In the genomic region with DNA sequence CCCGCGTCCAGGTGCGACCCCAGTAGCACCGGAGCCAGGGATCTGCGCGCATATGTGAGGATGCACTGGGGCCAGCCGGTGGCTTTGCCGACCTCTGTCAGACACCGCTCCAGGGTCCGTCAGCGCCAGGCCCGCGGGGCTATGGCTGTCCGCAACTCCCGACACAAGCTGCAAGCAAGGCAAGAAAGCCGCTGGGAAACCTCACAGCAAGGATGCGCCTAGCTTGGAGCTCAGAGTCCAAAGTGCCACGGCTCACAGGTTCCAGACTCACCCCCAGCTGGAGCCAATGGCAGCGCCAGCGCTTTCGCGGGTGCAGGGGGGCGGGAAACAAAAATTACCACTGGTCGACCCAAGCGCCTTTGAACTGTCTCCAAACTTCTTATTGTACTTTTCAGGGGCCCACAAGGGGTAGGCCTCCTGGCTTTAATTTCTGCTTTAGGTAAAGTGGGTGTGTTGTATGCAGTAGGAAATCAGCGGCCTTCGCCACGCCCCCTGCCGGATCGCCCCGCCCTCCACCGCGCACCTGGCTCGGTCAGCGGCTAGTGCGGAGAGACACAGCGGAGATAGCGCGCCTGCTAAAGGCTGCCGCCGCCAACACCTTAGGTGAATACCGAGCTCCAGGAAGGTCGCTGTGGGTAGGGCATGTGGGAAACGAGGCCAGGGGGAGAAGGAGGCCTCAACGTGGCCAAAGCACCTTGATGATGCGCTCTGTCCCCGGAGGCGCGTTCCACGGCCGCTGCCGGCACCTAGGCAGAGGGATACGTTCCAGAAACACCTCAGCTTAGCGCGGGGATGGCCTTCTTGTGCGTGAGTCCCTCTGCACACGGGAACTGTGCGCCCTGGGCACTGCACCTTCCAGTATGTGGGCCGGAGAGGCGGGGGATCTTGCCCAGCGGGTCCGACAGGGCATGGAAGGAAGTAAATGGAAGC, we compare ENCODE assay signal across 9 cellular contexts.
DNase-seq lines count a peak whose midpoint lies in the region; ATAC-seq and TF ChIP-seq lines count a peak whose summit lies in the region.
"Had no signal": no experiment of that assay in that cellular context is flagged by ENCODE, and none has a peak within 500 bp of the region (broad histone marks: within the 10 kb centered on the region; RNA-seq: fewer than 3 reads in every experiment).

No MANE protein-coding gene starts in this region.

- H3K4me1 Mint-ChIP-seq in activated CD8-positive, alpha-beta T cell treated with anti-CD3 and anti-CD28 coated beads for 36 hours (ENCODE audit: low read depth) = peaks cover 21% of the 10 kb centered on the region

- peak overlapping the region; percentile 76 for H3K4me3 Mint-ChIP-seq in activated CD8-positive, alpha-beta T cell treated with anti-CD3 and anti-CD28 coated beads for 36 hours

- CTCF ChIA-PET in activated CD8-positive, alpha-beta T cell treated with anti-CD3 and anti-CD28 coated beads for 36 hours (lab: Charles Lee) = interaction anchor here (1.2 kb wide), 2 partner anchors 17 to 137 kb away, joined by 3 to 4 read pairs; no protein-coding TSS in a partner anchor

- POLR2A ChIA-PET in activated CD8-positive, alpha-beta T cell treated with anti-CD3 and anti-CD28 coated beads for 36 hours (lab: Charles Lee) = interaction anchor here (1.2 to 1.5 kb wide), 2 partner anchors 128 to 130 kb away, joined by 3 to 4 read pairs; a partner anchor contains a TSS

- WGBS in esophagus, 2 donors = 11 to 17% methylated on average over 62 of the region's 62 CpGs

- H3K4me3 ChIP-seq in esophagus (ENCODE audit: low read depth in 1 of 2, low read length in 2 of 2) = peak overlapping the region; percentile 59 to 67
- H3K4me3 ChIP-seq: SK-N-MC had no signal

- H3K9me3 Mint-ChIP-seq in activated CD8-positive, alpha-beta T cell treated with anti-CD3 and anti-CD28 coated beads for 36 hours = no peaks in the 10 kb centered on the region

- peak overlapping the region; percentile 66 to 71 for H3K27ac ChIP-seq in esophagus (ENCODE audit: low read depth in 2 of 2, low read length in 1 of 2)
- H3K27ac ChIP-seq: SK-N-MC had no signal

- no peak for TF ChIP-seq CTCF in activated CD8-positive, alpha-beta T cell treated with anti-CD3 and anti-CD28 coated beads for 36 hours (IDR thresholded peaks at IDR 0.05)

- no peaks in the 10 kb centered on the region for H3K9me3 ChIP-seq in esophagus (ENCODE audit: control insufficient read depth in 2 of 2, insufficient read depth in 1 of 2, low read depth in 1 of 2, low read length in 1 of 2)

- intact Hi-C loops in activated CD8-positive, alpha-beta T cell treated with anti-CD3 and anti-CD28 coated beads for 36 hours (cut with micrococcal nuclease) = loop anchor here (10.0 kb wide), 2 partner anchors 62 to 142 kb away; a partner anchor contains a TSS

- H3K27me3 ChIP-seq in esophagus (ENCODE audit: control insufficient read depth in 1 of 2, insufficient read depth in 2 of 2, low read length in 2 of 2) = no peaks in the 10 kb centered on the region

- no peaks in the 10 kb centered on the region for H3K36me3 ChIP-seq in esophagus (ENCODE audit: control insufficient read depth in 2 of 2, insufficient read depth in 2 of 2, low read length in 1 of 2)

- H3K27me3 Mint-ChIP-seq in activated CD8-positive, alpha-beta T cell treated with anti-CD3 and anti-CD28 coated beads for 36 hours = no peaks in the 10 kb centered on the region

- peak overlapping the region; percentile 6 for H3K27ac Mint-ChIP-seq in activated CD8-positive, alpha-beta T cell treated with anti-CD3 and anti-CD28 coated beads for 36 hours

- DNase-seq in NCI-H187 (lab: John Stamatoyannopoulos, UW) = peak; percentile 4 to 12
- no peak for DNase-seq in NCI-H187 treated with DMSO at 0.1 percent for 48 hours (lab: John Stamatoyannopoulos, UW)
- DNase-seq in activated CD8-positive, alpha-beta T cell treated with anti-CD3 and anti-CD28 coated beads for 36 hours = peak; percentile 80
- DNase-seq in stimulated activated CD4-positive, alpha-beta T cell treated with anti-CD3 and anti-CD28 coated beads, Interleukin-12 subunit alpha, Interleukin-12 subunit beta, amount 100 ng/mL, for 48 hours (ENCODE audit: low read depth in 2 of 3, low spot score in 1 of 3) = peak; percentile 59 to 69 (median 61)
- DNase-seq in SW 1271 (lab: John Stamatoyannopoulos, UW) = no peak
- DNase-seq in nucleus accumbens (lab: John Stamatoyannopoulos, UW) = no peak
- DNase-seq in 8988T = no peak

- peaks cover 0 to 8% of the 10 kb centered on the region in 2 donors for H3K4me1 ChIP-seq in esophagus (ENCODE audit: control insufficient read depth in 2 of 2, insufficient read depth in 2 of 2, low read length in 1 of 2)

- ATAC-seq in activated CD8-positive, alpha-beta T cell treated with anti-CD3 and anti-CD28 coated beads for 36 hours = peak; percentile 94

- no peaks in the 10 kb centered on the region for H3K36me3 Mint-ChIP-seq in activated CD8-positive, alpha-beta T cell treated with anti-CD3 and anti-CD28 coated beads for 36 hours (ENCODE audit: low read depth)

Comparison
In these comparisons a context has a peak if more than half of its experiments do, and no peak if none do; other contexts are left out.
1. DNase-seq: peak in NCI-H187 (2 of 2), activated CD8-positive, alpha-beta T cell treated with anti-CD3 and anti-CD28 coated beads for 36 hours (single experiment) and stimulated activated CD4-positive, alpha-beta T cell treated with anti-CD3 and anti-CD28 coated beads, Interleukin-12 subunit alpha, Interleukin-12 subunit beta, amount 100 ng/mL, for 48 hours (3 of 3); none in NCI-H187 treated with DMSO at 0.1 percent for 48 hours (single experiment), SW 1271 (0 of 2), nucleus accumbens (0 of 56) and 8988T (single experiment).